ENCODE assay signal across 8 cellular contexts in the genomic region with DNA sequence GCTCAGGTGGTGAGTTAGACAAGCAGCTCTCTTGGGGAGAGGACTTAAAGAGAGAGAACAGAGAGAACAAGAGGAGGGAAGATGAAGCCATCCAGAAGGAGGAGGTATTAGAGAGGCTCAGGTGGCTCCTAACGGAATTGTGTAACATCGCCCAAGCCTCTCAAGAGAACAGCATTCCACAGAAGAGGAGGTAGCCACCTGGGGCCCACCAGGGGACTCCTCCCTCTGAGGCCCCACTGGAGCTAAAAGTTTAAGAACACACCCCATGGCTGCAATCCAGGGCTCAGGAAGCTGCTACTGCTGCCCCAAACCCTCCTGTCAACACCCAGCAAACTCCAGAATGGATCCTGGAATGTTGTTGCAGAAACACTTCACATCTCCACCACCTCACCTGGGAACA. TPM values are rescaled to one million over a fixed set of nuclear protein-coding genes. Genes with fewer than 3 reads are reported as not detected.
"Had no signal": no experiment of that assay in that cellular context is flagged by ENCODE, and none has a peak within 500 bp of the region (broad histone marks: within the 10 kb centered on the region; RNA-seq: fewer than 3 reads in every experiment).

No MANE protein-coding gene starts in this region.

- H3K4me2 ChIP-seq: GM23338 had no signal

- H3K4me3 Mint-ChIP-seq: GM23338, H9, IgD-negative memory B cell had no signal

- ATAC-seq: GM23338 had no signal

- DNase-seq: H9, HCEC 1CT, KBM-7 had no signal

- H2AFZ ChIP-seq: GM23338 had no signal

- FAIRE-seq: H1, H54, HTR-8/SVneo had no signal

- H3K36me3 Mint-ChIP-seq: IgD-negative memory B cell had no signal

- H3K4me3 ChIP-seq: GM23338 had no signal

- H3K27ac Mint-ChIP-seq: GM23338, H9, IgD-negative memory B cell had no signal

- H3K9me3 Mint-ChIP-seq: IgD-negative memory B cell had no signal

- H3K4me1 Mint-ChIP-seq: GM23338, IgD-negative memory B cell had no signal

RNA-seq across cellular contexts. Expression of gene MDFI, which starts 23.6 kb away (rescaled TPM):
- polyA plus RNA-seq: IgD-negative memory B cell had no signal
